ENCODE assay signal across 10 cellular contexts in genomic region chr3:171480526-171480925, GRCh38. TPM values are rescaled to one million over a fixed set of nuclear protein-coding genes. Genes with fewer than 3 reads are reported as not detected.
DNase-seq lines count a peak whose midpoint lies in the region; ATAC-seq and TF ChIP-seq lines count a peak whose summit lies in the region.
"Had no signal": no experiment of that assay in that cellular context is flagged by ENCODE, and none has a peak within 500 bp of the region (broad histone marks: within the 10 kb centered on the region; RNA-seq: fewer than 3 reads in every experiment).

No MANE protein-coding gene starts in this region.

- H3K4me3 Mint-ChIP-seq in CD8-positive, alpha-beta T cell: peak overlapping the region; percentile 30
- peak overlapping the region; percentile 19 for H3K4me3 Mint-ChIP-seq in activated CD8-positive, alpha-beta T cell treated with anti-CD3 and anti-CD28 coated beads for 36 hours

- CTCF ChIA-PET in CD8-positive, alpha-beta T cell (lab: Charles Lee): interaction anchor here (1.2 to 1.5 kb wide), 2 partner anchors 10 to 318 kb away, joined by 3 read pairs; no protein-coding TSS in a partner anchor
- CTCF ChIA-PET in activated CD8-positive, alpha-beta T cell treated with anti-CD3 and anti-CD28 coated beads for 36 hours (lab: Charles Lee): interaction anchor here (1.0 to 4.7 kb wide), 4 partner anchors 9 to 86 kb away, joined by 4 to 22 read pairs (median 4); partner anchors contain the start of gene TNIK

- no peak overlapping the region for H3K4me3 ChIP-seq in CD8-positive, alpha-beta T cell (ENCODE audit: low read depth, low read length)
- H3K4me3 ChIP-seq in heart right ventricle: no peak overlapping the region
- H3K4me3 ChIP-seq: BLaER1 treated with 17β-estradiol and CSF1 and Interleukin-3, amounts not matched to agents 10 nM and 100 nM had no signal

- no peaks in the 10 kb centered on the region for H3K36me3 ChIP-seq in CD8-positive, alpha-beta T cell (ENCODE audit: insufficient read depth, low read length)
- H3K36me3 ChIP-seq in heart right ventricle: no peaks in the 10 kb centered on the region
- H3K36me3 ChIP-seq: BLaER1 treated with 17β-estradiol and CSF1 and Interleukin-3, amounts not matched to agents 10 nM and 100 nM had no signal

- no peaks in the 10 kb centered on the region for H3K27me3 Mint-ChIP-seq in CD8-positive, alpha-beta T cell (ENCODE audit: low read depth)
- H3K27me3 Mint-ChIP-seq in activated CD8-positive, alpha-beta T cell treated with anti-CD3 and anti-CD28 coated beads for 36 hours: no peaks in the 10 kb centered on the region

- no peak for DNase-seq in CD8-positive, alpha-beta T cell
- DNase-seq in activated CD8-positive, alpha-beta T cell treated with anti-CD3 and anti-CD28 coated beads for 36 hours: peak; percentile 22
- no peak for DNase-seq in effector CD8-positive, alpha-beta T cell (lab: John Stamatoyannopoulos, UW)
- no peak for DNase-seq in NCI-H146 (lab: John Stamatoyannopoulos, UW)
- no peak for DNase-seq in DMS79 treated with DMSO at 0.1 percent for 48 hours (lab: John Stamatoyannopoulos, UW)
- no peak for DNase-seq in heart right ventricle
- DNase-seq: NCI-H1417 treated with DMSO at 0.1 percent for 48 hours had no signal

- no peak overlapping the region for H3K27ac ChIP-seq in CD8-positive, alpha-beta T cell (ENCODE audit: low read depth, low read length)
- H3K27ac ChIP-seq in heart right ventricle: no peak overlapping the region
- H3K27ac ChIP-seq: BLaER1 treated with 17β-estradiol and CSF1 and Interleukin-3, amounts not matched to agents 10 nM and 100 nM had no signal

- WGBS in heart right ventricle, 2 donors: 46 to 56% methylated on average over 1 of the region's 1 CpG

- peak overlapping the region; percentile 69 for H3K27ac Mint-ChIP-seq in CD8-positive, alpha-beta T cell
- peak overlapping the region; percentile 82 for H3K27ac Mint-ChIP-seq in activated CD8-positive, alpha-beta T cell treated with anti-CD3 and anti-CD28 coated beads for 36 hours

- no peaks in the 10 kb centered on the region for H3K36me3 Mint-ChIP-seq in CD8-positive, alpha-beta T cell
- H3K36me3 Mint-ChIP-seq in activated CD8-positive, alpha-beta T cell treated with anti-CD3 and anti-CD28 coated beads for 36 hours (ENCODE audit: low read depth): no peaks in the 10 kb centered on the region

- peaks cover 10% of the 10 kb centered on the region for H3K4me1 Mint-ChIP-seq in CD8-positive, alpha-beta T cell (ENCODE audit: low read depth)
- peaks cover 15% of the 10 kb centered on the region for H3K4me1 Mint-ChIP-seq in activated CD8-positive, alpha-beta T cell treated with anti-CD3 and anti-CD28 coated beads for 36 hours (ENCODE audit: low read depth)

- POLR2A ChIA-PET in CD8-positive, alpha-beta T cell (lab: Charles Lee): interaction anchor here (1.8 kb wide), 1 partner anchor 11 kb away, joined by 6 read pairs; no protein-coding TSS in a partner anchor
- POLR2A ChIA-PET in activated CD8-positive, alpha-beta T cell treated with anti-CD3 and anti-CD28 coated beads for 36 hours (lab: Charles Lee): interaction anchor here (0.8 to 1.8 kb wide), 2 partner anchors 18 to 19 kb away, joined by 4 to 12 read pairs; partner anchors contain the start of gene TNIK

- peaks cover 3% of the 10 kb centered on the region for H3K9me3 Mint-ChIP-seq in CD8-positive, alpha-beta T cell
- H3K9me3 Mint-ChIP-seq in activated CD8-positive, alpha-beta T cell treated with anti-CD3 and anti-CD28 coated beads for 36 hours: no peaks in the 10 kb centered on the region

- TF ChIP-seq CTCF in CD8-positive, alpha-beta T cell (IDR thresholded peaks at IDR 0.05): no peak
- no peak for TF ChIP-seq CTCF in activated CD8-positive, alpha-beta T cell treated with anti-CD3 and anti-CD28 coated beads for 36 hours (IDR thresholded peaks at IDR 0.05)
- no peak for TF ChIP-seq CTCF in heart right ventricle (IDR thresholded peaks at IDR 0.05)

- H3K4me1 ChIP-seq in CD8-positive, alpha-beta T cell (ENCODE audit: insufficient read depth, low read length): peaks cover 15% of the 10 kb centered on the region
- no peaks in the 10 kb centered on the region for H3K4me1 ChIP-seq in heart right ventricle
- H3K4me1 ChIP-seq: BLaER1 treated with 17β-estradiol and CSF1 and Interleukin-3, amounts not matched to agents 10 nM and 100 nM had no signal

- H3K27me3 ChIP-seq in CD8-positive, alpha-beta T cell (ENCODE audit: insufficient read depth, low read length): no peaks in the 10 kb centered on the region
- no peaks in the 10 kb centered on the region for H3K27me3 ChIP-seq in heart right ventricle
- H3K27me3 ChIP-seq: BLaER1 treated with 17β-estradiol and CSF1 and Interleukin-3, amounts not matched to agents 10 nM and 100 nM had no signal

- intact Hi-C loops in CD8-positive, alpha-beta T cell (cut with DNase I, micrococcal nuclease): loop anchor here (1.0 to 2.0 kb wide), 2 partner anchors 18 to 20 kb away; partner anchors contain the start of gene TNIK (in 1 of the 2)
- intact Hi-C loops in activated CD8-positive, alpha-beta T cell treated with anti-CD3 and anti-CD28 coated beads for 36 hours (cut with micrococcal nuclease): no loop called here
- intact Hi-C loops in heart right ventricle (cut with DNase I): no loop called here

- H3K9me3 ChIP-seq in CD8-positive, alpha-beta T cell (ENCODE audit: low read length): no peaks in the 10 kb centered on the region
- peaks cover 0 to 4% (median 0%) of the 10 kb centered on the region in 11 donors for H3K9me3 ChIP-seq in heart right ventricle

- peak; percentile 79 for ATAC-seq in CD8-positive, alpha-beta T cell
- ATAC-seq in GM19324 (IDR thresholded peaks at IDR 0.05; ENCODE audit: low FRiP score, unreplicated experiment): peak; percentile 71
- peak; percentile 76 for ATAC-seq in HG02973 (IDR thresholded peaks at IDR 0.05; ENCODE audit: unreplicated experiment)
- ATAC-seq in activated CD8-positive, alpha-beta T cell treated with anti-CD3 and anti-CD28 coated beads for 36 hours: peak; percentile 82
- ATAC-seq in heart right ventricle: no peak

RNA-seq across cellular contexts. Expression of gene TNIK, which starts 20.3 kb away (rescaled TPM):
- total RNA-seq in CD8-positive, alpha-beta T cell: 10 to 100 TPM; 60.8 to 65.1 TPM
- total RNA-seq in activated CD8-positive, alpha-beta T cell treated with anti-CD3 and anti-CD28 coated beads for 36 hours: 10 to 100 TPM; 25.1 to 28.8 TPM
- 10 to 100 TPM; 20.5 to 51.9 (median 38.8) TPM for total RNA-seq in heart right ventricle
- polyA plus RNA-seq in heart right ventricle: 10 to 100 TPM in 1 of 2 donors, 1 to 10 TPM in 1; 9.3 to 10.0 TPM

Comparison
In these comparisons a context has a peak if more than half of its experiments do, and no peak if none do; other contexts are left out.
1. ATAC-seq: peak in CD8-positive, alpha-beta T cell (single experiment), GM19324 (single experiment), HG02973 (single experiment) and activated CD8-positive, alpha-beta T cell treated with anti-CD3 and anti-CD28 coated beads for 36 hours (single experiment); none in heart right ventricle (0 of 8).
2. intact Hi-C loops: an anchor here in CD8-positive, alpha-beta T cell (1.0 to 2.0 kb wide); none called in activated CD8-positive, alpha-beta T cell treated with anti-CD3 and anti-CD28 coated beads for 36 hours and heart right ventricle.